In genomic region chr10:50325449-50326188, GRCh38 we compare ENCODE assay signal across 1 cellular context.
A peak's percentile ranks its signal among the peaks of the same experiment; 100 is the strongest.
TF ChIP-seq lines count a peak whose summit lies in the region.

No MANE protein-coding gene starts in this region.

TF ChIP-seq in K562, 482 proteins besides CTCF, POLR2A, EP300 and RAD21 (continued from another document and continues in another):
- TF ChIP-seq MAFG (tag; conservative IDR thresholded peaks at IDR 0.05) (peak; percentile 27; the same call in 1 of the 2 replicates), PREB (CRISPR knock-in tag; IDR thresholded peaks at IDR 0.05) (0 out of 2 replicates have a peak, but pooled peaks have one; percentile 39), BRD4 (IDR thresholded peaks at IDR 0.05) (peak; percentile 31; the same call in 1 of the 2 replicates), NFE2 (IDR thresholded peaks at IDR 0.05; ENCODE audit: low read depth) (peak; percentile 68; the same call in 1 of the 2 replicates), MBD2 (IDR thresholded peaks at IDR 0.05; ENCODE audit: borderline replicate concordance, low read depth) (peak; percentile 72), KAT7 (CRISPR knock-in tag; IDR thresholded peaks at IDR 0.05; ENCODE audit: borderline replicate concordance) (peak; percentile 57; the same call in 1 of the 2 replicates), CGGBP1 (CRISPR knock-in tag; IDR thresholded peaks at IDR 0.05) (0 out of 2 replicates have a peak, but pooled peaks have one; percentile 48), JUND (IDR thresholded peaks at IDR 0.05; ENCODE audit: borderline replicate concordance, low read depth, low read length) (peak; percentile 96), JUND (tag; IDR thresholded peaks at IDR 0.05; ENCODE audit: borderline replicate concordance, low read depth, low read length) (peak; percentile 94; the same call in 2 of the 3 replicates), POLR2AphosphoS5 (IDR thresholded peaks at IDR 0.05; ENCODE audit: control insufficient read depth, insufficient read depth, low read depth, low read length) (peak; percentile 71; the same call in 1 of the 2 replicates), HINFP (tag; conservative IDR thresholded peaks at IDR 0.05; ENCODE audit: low read depth) (0 out of 2 replicates have a peak, but pooled peaks have one; percentile 10), ELF4 (CRISPR knock-in tag; IDR thresholded peaks at IDR 0.05) (0 out of 2 replicates have a peak, but pooled peaks have one; percentile 30), TEAD1 (CRISPR knock-in tag; IDR thresholded peaks at IDR 0.05) (peak; percentile 68 to 86; a peak in 2 of 4 replicates), ZNF589 (CRISPR knock-in tag; IDR thresholded peaks at IDR 0.05; ENCODE audit: low read depth) (peak; percentile 93), MECOM (CRISPR knock-in tag; IDR thresholded peaks at IDR 0.05) (peak; percentile 17), KDM5B (IDR thresholded peaks at IDR 0.05; ENCODE audit: insufficient replicate concordance, low read depth, low read length) (peak; percentile 75), PRDM10 (IDR thresholded peaks at IDR 0.05; ENCODE audit: partially characterized antibody) (no peak), PML (IDR thresholded peaks at IDR 0.05; ENCODE audit: low read length) (peak; percentile 55; the same call in 1 of the 2 replicates), RCOR1 (IDR thresholded peaks at IDR 0.05; ENCODE audit: borderline replicate concordance in 1 of 2, low read depth in 2 of 2, low read length in 2 of 2) (0 out of 4 replicates have a peak, but pooled peaks of 1 of the 2 experiments have one; percentile 22), ZNF311 (CRISPR knock-in tag; IDR thresholded peaks at IDR 0.05) (peak; percentile 20; the same call in 1 of the 2 replicates), ARID4B (CRISPR knock-in tag; IDR thresholded peaks at IDR 0.05) (0 out of 2 replicates have a peak, but pooled peaks have one; percentile 16), NR4A1 (CRISPR knock-in tag; IDR thresholded peaks at IDR 0.05) (no peak), NR4A1 (tag; IDR thresholded peaks at IDR 0.05) (peak; percentile 91; the same call in 1 of the 2 replicates), ZNF384 (IDR thresholded peaks at IDR 0.05; ENCODE audit: low read depth, low read length) (0 out of 2 replicates have a peak, but pooled peaks have one; percentile 12), JUN (IDR thresholded peaks at IDR 0.05; ENCODE audit: borderline replicate concordance, low read depth, low read length) (peak; percentile 79), JUN (CRISPR knock-in tag; IDR thresholded peaks at IDR 0.05; ENCODE audit: borderline replicate concordance) (no peak), ZNF644 (tag; IDR thresholded peaks at IDR 0.05; ENCODE audit: low read depth) (peak; percentile 78), PHB (CRISPR knock-in tag; IDR thresholded peaks at IDR 0.05) (no peak), CREB3 (tag; conservative IDR thresholded peaks at IDR 0.05; ENCODE audit: low read depth) (peak; percentile 95), ZNF586 (CRISPR knock-in tag; conservative IDR thresholded peaks at IDR 0.05) (0 out of 2 replicates have a peak, but pooled peaks have one; percentile 71), SP1 (CRISPR knock-in tag; IDR thresholded peaks at IDR 0.05) (peak; percentile 59; the same call in 1 of the 2 replicates), HMBOX1 (IDR thresholded peaks at IDR 0.05) (peak; percentile 96), CEBPB (tag; IDR thresholded peaks at IDR 0.05) (peak; percentile 51), HMG20B (CRISPR knock-in tag; IDR thresholded peaks at IDR 0.05) (no peak), TBL1XR1 (IDR thresholded peaks at IDR 0.05; ENCODE audit: low read length in 2 of 2) (peak in 1 of 2 experiments; percentile 76; a peak in 1 of 4 replicates), ZBTB33 (CRISPR knock-in tag; IDR thresholded peaks at IDR 0.05) (no peak), RERE (CRISPR knock-in tag; IDR thresholded peaks at IDR 0.05; ENCODE audit: borderline replicate concordance) (no peak), L3MBTL2 (IDR thresholded peaks at IDR 0.05) (no peak), CXXC5 (CRISPR knock-in tag; IDR thresholded peaks at IDR 0.05) (peak; percentile 72)
